Comparison of ENCODE assay signal across 8 cellular contexts in the genomic region with DNA sequence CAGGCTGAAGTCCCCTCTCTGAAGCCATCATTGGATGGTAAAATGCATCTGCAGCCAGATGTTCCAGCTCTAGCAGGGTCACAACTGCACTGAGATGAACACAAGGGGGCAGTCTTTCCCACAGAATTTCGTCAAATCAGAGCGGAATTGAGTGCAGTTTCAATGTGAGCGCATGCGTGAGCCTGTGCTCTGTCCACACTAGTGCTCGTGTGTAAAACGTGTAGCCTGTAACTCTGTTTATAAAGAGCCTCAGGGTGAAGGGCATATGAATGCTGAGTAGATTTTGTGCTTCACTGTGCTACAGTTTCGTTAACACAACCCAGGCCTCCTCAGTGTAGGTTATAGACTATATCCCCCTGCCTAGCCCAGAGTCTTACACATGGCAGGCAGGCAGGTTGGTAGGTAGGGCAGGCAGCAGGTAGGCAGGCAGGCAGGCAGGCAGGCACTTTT.
DNase-seq lines count a peak whose midpoint lies in the region; ATAC-seq, FAIRE-seq and TF ChIP-seq lines count a peak whose summit lies in the region.

No MANE protein-coding gene starts in this region.

- H3K4me1 ChIP-seq in vagina = no peaks in the 10 kb centered on the region

- no peaks in the 10 kb centered on the region for H3K36me3 Mint-ChIP-seq in progenitor cell of endocrine pancreas (ENCODE audit: insufficient read depth)

- peak; percentile 86 for TF ChIP-seq RAD21 in Ishikawa (IDR thresholded peaks at IDR 0.05; ENCODE audit: low read depth)

- no peak for TF ChIP-seq EP300 in Ishikawa (IDR thresholded peaks at IDR 0.05; ENCODE audit: borderline replicate concordance)

- peak overlapping the region; percentile 51 for H3K4me3 Mint-ChIP-seq in progenitor cell of endocrine pancreas (ENCODE audit: low read depth)

- no peaks in the 10 kb centered on the region for H3K27me3 ChIP-seq in vagina

- H3K4me3 ChIP-seq in vagina = no peak overlapping the region

- FAIRE-seq in G401.6 (lab: Jason Lieb, UNC) = peak; percentile 47

- no peak for TF ChIP-seq POLR2A in vagina (IDR thresholded peaks at IDR 0.05)

- H3K9me3 ChIP-seq in vagina = no peaks in the 10 kb centered on the region

- intact Hi-C loops in vagina (cut with DNase I) = no loop called here

- TF ChIP-seq CTCF in progenitor cell of endocrine pancreas (IDR thresholded peaks at IDR 0.05; ENCODE audit: unreplicated experiment) (peak; percentile 77), vagina (IDR thresholded peaks at IDR 0.05) (peak; percentile 62 to 89 (median 71))

- no peak overlapping the region for H3K27ac ChIP-seq in vagina

- H3K4me1 Mint-ChIP-seq in progenitor cell of endocrine pancreas (ENCODE audit: low read depth) = no peaks in the 10 kb centered on the region

- no peaks in the 10 kb centered on the region for H3K36me3 ChIP-seq in vagina

- peaks cover 7% of the 10 kb centered on the region for H3K27me3 Mint-ChIP-seq in progenitor cell of endocrine pancreas

- H3K27ac Mint-ChIP-seq in progenitor cell of endocrine pancreas = no peak overlapping the region

- peak; percentile 97 for ATAC-seq in GM21737 (IDR thresholded peaks at IDR 0.05; ENCODE audit: unreplicated experiment)

- H3K9me3 Mint-ChIP-seq in progenitor cell of endocrine pancreas (ENCODE audit: low read depth) = no peaks in the 10 kb centered on the region

- DNase-seq in SHP77 (lab: John Stamatoyannopoulos, UW) (peak; percentile 66 to 67), glomerular visceral epithelial cell (ENCODE audit: extremely low spot score) (peak; percentile 72), progenitor cell of endocrine pancreas (ENCODE audit: low spot score, unreplicated experiment) (peak; percentile 66), vagina (ENCODE audit: extremely low spot score in 2 of 2) (no peak)
- peak; percentile 68 for DNase-seq in activated gamma-delta T cell treated with anti-CD3 and anti-CD28 coated beads, Interleukin-2, amount 50 U/mL, for 16 hours (ENCODE audit: low read depth)

TF ChIP-seq in Ishikawa, 13 proteins besides CTCF, POLR2A, EP300 and RAD21:
- TF ChIP-seq CEBPB (IDR thresholded peaks at IDR 0.05) (no peak), MAX (IDR thresholded peaks at IDR 0.05) (peak; percentile 58; the same call in 1 of the 2 replicates)
- TF ChIP-seq, protein P1, sequence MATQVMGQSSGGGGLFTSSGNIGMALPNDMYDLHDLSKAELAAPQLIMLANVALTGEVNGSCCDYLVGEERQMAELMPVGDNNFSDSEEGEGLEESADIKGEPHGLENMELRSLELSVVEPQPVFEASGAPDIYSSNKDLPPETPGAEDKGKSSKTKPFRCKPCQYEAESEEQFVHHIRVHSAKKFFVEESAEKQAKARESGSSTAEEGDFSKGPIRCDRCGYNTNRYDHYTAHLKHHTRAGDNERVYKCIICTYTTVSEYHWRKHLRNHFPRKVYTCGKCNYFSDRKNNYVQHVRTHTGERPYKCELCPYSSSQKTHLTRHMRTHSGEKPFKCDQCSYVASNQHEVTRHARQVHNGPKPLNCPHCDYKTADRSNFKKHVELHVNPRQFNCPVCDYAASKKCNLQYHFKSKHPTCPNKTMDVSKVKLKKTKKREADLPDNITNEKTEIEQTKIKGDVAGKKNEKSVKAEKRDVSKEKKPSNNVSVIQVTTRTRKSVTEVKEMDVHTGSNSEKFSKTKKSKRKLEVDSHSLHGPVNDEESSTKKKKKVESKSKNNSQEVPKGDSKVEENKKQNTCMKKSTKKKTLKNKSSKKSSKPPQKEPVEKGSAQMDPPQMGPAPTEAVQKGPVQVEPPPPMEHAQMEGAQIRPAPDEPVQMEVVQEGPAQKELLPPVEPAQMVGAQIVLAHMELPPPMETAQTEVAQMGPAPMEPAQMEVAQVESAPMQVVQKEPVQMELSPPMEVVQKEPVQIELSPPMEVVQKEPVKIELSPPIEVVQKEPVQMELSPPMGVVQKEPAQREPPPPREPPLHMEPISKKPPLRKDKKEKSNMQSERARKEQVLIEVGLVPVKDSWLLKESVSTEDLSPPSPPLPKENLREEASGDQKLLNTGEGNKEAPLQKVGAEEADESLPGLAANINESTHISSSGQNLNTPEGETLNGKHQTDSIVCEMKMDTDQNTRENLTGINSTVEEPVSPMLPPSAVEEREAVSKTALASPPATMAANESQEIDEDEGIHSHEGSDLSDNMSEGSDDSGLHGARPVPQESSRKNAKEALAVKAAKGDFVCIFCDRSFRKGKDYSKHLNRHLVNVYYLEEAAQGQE (IDR thresholded peaks at IDR 0.05; ENCODE audit: low read depth) = no peak

Comparison
In these comparisons a context has a peak if more than half of its experiments do, and no peak if none do; other contexts are left out.
1. DNase-seq: peak in SHP77 (2 of 2), activated gamma-delta T cell treated with anti-CD3 and anti-CD28 coated beads, Interleukin-2, amount 50 U/mL, for 16 hours (single experiment), glomerular visceral epithelial cell (single experiment) and progenitor cell of endocrine pancreas (single experiment); none in vagina (0 of 2).